ENCODE assay signal across 8 cellular contexts in genomic region chr6:144346719-144347446, GRCh38.
A peak's percentile ranks its signal among the peaks of the same experiment; 100 is the strongest.
DNase-seq lines count a peak whose midpoint lies in the region; ATAC-seq and TF ChIP-seq lines count a peak whose summit lies in the region.

No MANE protein-coding gene starts in this region.

- ATAC-seq in HG03025 (IDR thresholded peaks at IDR 0.05; ENCODE audit: low FRiP score, unreplicated experiment) = no peak
- no peak for ATAC-seq in HG03175 (IDR thresholded peaks at IDR 0.05; ENCODE audit: unreplicated experiment)

- no peaks in the 10 kb centered on the region for H3K27me3 ChIP-seq in BLaER1
- H3K27me3 ChIP-seq in adrenal gland = no peaks in the 10 kb centered on the region
- no peaks in the 10 kb centered on the region for H3K27me3 ChIP-seq in mesendoderm (ENCODE audit: insufficient read depth, low read length, poor library complexity)

- no peak overlapping the region for H3K56ac ChIP-seq in mesendoderm (ENCODE audit: low read length)

- WGBS in adrenal gland, 4 donors = 46 to 58% (median 50%) methylated on average over 11 of the region's 11 CpGs
- 100% methylated on average over 1 of the region's 11 CpGs for WGBS in mesendoderm (ENCODE audit: extremely low coverage, insufficient coverage, low lambda C conversion rate)

- H3K79me2 ChIP-seq in mesendoderm (ENCODE audit: control insufficient read depth, insufficient read depth, low read length) = peaks cover 17% of the 10 kb centered on the region

- intact Hi-C loops in adrenal gland (cut with DNase I) = no loop called here

- no peak overlapping the region for H3K4ac ChIP-seq in mesendoderm (ENCODE audit: low read depth, low read length)

- no peak overlapping the region for H2BK15ac ChIP-seq in mesendoderm (replicated peaks; ENCODE audit: low read depth)

- peaks cover 7% of the 10 kb centered on the region; the same call in 1 of the 2 replicates for H4K20me1 ChIP-seq in BLaER1

- H3K4me1 ChIP-seq in BLaER1 (peaks cover 86% of the 10 kb centered on the region), adrenal gland (replicated peaks in 1 of 2) (peaks cover 45 to 70% of the 10 kb centered on the region in 2 donors), mesendoderm (ENCODE audit: control insufficient read depth, low read depth, low read length) (peaks cover 2% of the 10 kb centered on the region)

- no peak overlapping the region for H2BK120ac ChIP-seq in mesendoderm (ENCODE audit: low read depth, low read length)

- H4K5ac ChIP-seq in mesendoderm (ENCODE audit: low read length) = no peak overlapping the region

- CTCF ChIA-PET in HEK293T (lab: Yijun Ruan, JAX) = no interaction called here

- 0 out of 2 replicates have a peak overlapping the region, but pooled peaks have one; percentile 18 for H3K4me3 ChIP-seq in BLaER1
- no peak overlapping the region for H3K4me3 ChIP-seq in adrenal gland
- H3K4me3 ChIP-seq in mesendoderm (ENCODE audit: low read length) = no peak overlapping the region

- H3K9me3 ChIP-seq in BLaER1 (no peaks in the 10 kb centered on the region), adrenal gland (replicated peaks in 1 of 3) (no peaks in the 10 kb centered on the region)

- peak; percentile 53 for DNase-seq in HS-27A (ENCODE audit: low read depth)
- DNase-seq in adrenal gland = peak in 6 of 7 donors; percentile 64 to 80 (median 74)
- DNase-seq in mesendoderm = peak; percentile 55
- DNase-seq in HEK293T (ENCODE audit: extremely low spot score) = no peak
- no peak for DNase-seq in OCI-M1 (lab: John Stamatoyannopoulos, UW)

- H3K79me1 ChIP-seq in mesendoderm (ENCODE audit: low read length) = peaks cover 9% of the 10 kb centered on the region

- H2AK5ac ChIP-seq in mesendoderm (ENCODE audit: low read length) = no peak overlapping the region

- H2BK5ac ChIP-seq in mesendoderm (ENCODE audit: low read length) = no peak overlapping the region

- H3K18ac ChIP-seq in mesendoderm (ENCODE audit: low read length) = no peak overlapping the region

- POLR2A ChIA-PET in HEK293T (lab: Yijun Ruan, JAX) = interaction anchor here (0.6 kb wide), 1 partner anchor 63 kb away, joined by 3 read pairs; no protein-coding TSS in a partner anchor

- H3K9ac ChIP-seq in BLaER1 (no peak overlapping the region), mesendoderm (ENCODE audit: low read length) (no peak overlapping the region)

- H3K36me3 ChIP-seq in BLaER1 = no peaks in the 10 kb centered on the region
- no peaks in the 10 kb centered on the region for H3K36me3 ChIP-seq in adrenal gland (replicated peaks in 1 of 2)
- no peaks in the 10 kb centered on the region for H3K36me3 ChIP-seq in mesendoderm (ENCODE audit: control insufficient read depth, insufficient read depth, low read length)

- no peak overlapping the region for H4K8ac ChIP-seq in mesendoderm (ENCODE audit: low read depth, low read length)

- TF ChIP-seq CTCF in adrenal gland (IDR thresholded peaks at IDR 0.05) = no peak

- TF ChIP-seq POLR2A in adrenal gland (IDR thresholded peaks at IDR 0.05) = no peak

- no peak overlapping the region for H3K23ac ChIP-seq in mesendoderm (ENCODE audit: low read length)

- H3K4me2 ChIP-seq in BLaER1 (peak overlapping the region; percentile 98), mesendoderm (ENCODE audit: low read length) (no peak overlapping the region)

- H3K27ac ChIP-seq in BLaER1 (peak overlapping the region; percentile 94; the same call in 1 of the 2 replicates), adrenal gland (peak overlapping the region in 4 of 5 donors; percentile 47 to 84 (median 62)), mesendoderm (ENCODE audit: low read depth, low read length) (no peak overlapping the region)

TF ChIP-seq in HEK293T, 16 proteins besides CTCF, POLR2A, EP300 and RAD21:
- TF ChIP-seq PKNOX1 (IDR thresholded peaks at IDR 0.05) (no peak), FOXA1 (IDR thresholded peaks at IDR 0.05) (no peak), SUZ12 (IDR thresholded peaks at IDR 0.05) (no peak), TARDBP (IDR thresholded peaks at IDR 0.05) (no peak), ARNT (IDR thresholded peaks at IDR 0.05) (no peak), HDGF (IDR thresholded peaks at IDR 0.05; ENCODE audit: borderline replicate concordance) (no peak), CTBP1 (IDR thresholded peaks at IDR 0.05; ENCODE audit: borderline replicate concordance) (no peak), FOXM1 (IDR thresholded peaks at IDR 0.05; ENCODE audit: borderline replicate concordance) (no peak), FOXK2 (IDR thresholded peaks at IDR 0.05) (no peak), ZNF384 (IDR thresholded peaks at IDR 0.05) (no peak), ELF4 (IDR thresholded peaks at IDR 0.05) (no peak), LEF1 (IDR thresholded peaks at IDR 0.05; ENCODE audit: borderline replicate concordance) (no peak), BHLHE40 (IDR thresholded peaks at IDR 0.05; ENCODE audit: borderline replicate concordance) (no peak), NFRKB (IDR thresholded peaks at IDR 0.05) (no peak), SP1 (IDR thresholded peaks at IDR 0.05) (no peak), L3MBTL2 (conservative IDR thresholded peaks at IDR 0.05) (no peak)
TF ChIP-seq in HEK293T: peak in this region for 0.

Comparison
In these comparisons a context has a peak if more than half of its experiments do, and no peak if none do; other contexts are left out.
1. DNase-seq: peak in HS-27A (single experiment), adrenal gland (6 of 7) and mesendoderm (single experiment); none in HEK293T (single experiment) and OCI-M1 (single experiment).